22 cellular contexts compared by ENCODE assay signal in the genomic region with DNA sequence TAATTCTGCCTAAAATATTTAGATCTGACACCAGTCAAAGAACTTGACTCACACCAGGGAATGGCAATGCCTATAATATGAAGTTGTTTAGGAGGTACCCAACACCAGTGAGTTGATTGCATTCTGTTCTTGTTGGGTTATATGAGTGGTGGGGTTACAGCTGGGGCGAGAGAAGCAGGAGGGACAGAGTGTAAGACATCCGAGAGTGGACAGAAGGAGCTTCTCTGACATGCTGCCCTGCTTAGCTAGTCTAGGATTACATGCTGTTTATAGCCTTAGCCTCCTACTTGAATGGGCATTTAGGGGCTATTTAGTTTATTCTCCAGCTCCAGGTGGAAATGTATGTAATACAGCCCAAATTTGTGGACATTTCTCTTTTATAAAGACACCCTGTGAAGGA.
"Had no signal": no experiment of that assay in that cellular context is flagged by ENCODE, and none has a peak within 500 bp of the region (broad histone marks: within the 10 kb centered on the region; RNA-seq: fewer than 3 reads in every experiment).

No MANE protein-coding gene starts in this region.

- ATAC-seq: stimulated activated effector memory CD8-positive, alpha-beta T cell treated with anti-CD3 and anti-CD28 coated beads, Interleukin-12 subunit alpha, Interleukin-12 subunit beta, amount 100 ng/mL, for 72 hours; stimulated activated memory B cell treated with anti-CD40 and anti-IgM and Interleukin-4, amounts not matched to agents 10 μg/mL and 1 μg/mL and 100 μg/mL, for 72 hours; stimulated activated naive B cell treated with anti-CD40 and anti-IgM and Interleukin-4, amounts not matched to agents 10 μg/mL and 1 μg/mL and 100 μg/mL, for 72 hours; stimulated activated naive CD8-positive, alpha-beta T cell treated with anti-CD3 and anti-CD28 coated beads, Interleukin-15, amount 100 ng/mL, for 72 hours; stimulated activated naive CD8-positive, alpha-beta T cell treated with anti-CD3 and anti-CD28 coated beads, Interleukin-15, Interleukin-2, amounts not matched to agents 100 U/mL and 50 U/mL, for 24 hours; upper lobe of right lung had no signal

- DNase-seq: stimulated activated CD4-positive, alpha-beta T cell treated with anti-CD3 and anti-CD28 coated beads, Interleukin-2, amount 100 ng/mL, for 48 hours; stimulated activated CD4-positive, alpha-beta T cell treated with anti-CD3 and anti-CD28 coated beads, Interleukin-4, amount 100 ng/mL, for 1 hour; stimulated activated CD4-positive, alpha-beta T cell treated with anti-CD3 and anti-CD28 coated beads, Interleukin-4, amount 100 ng/mL, for 24 hours; stimulated activated CD4-positive, alpha-beta T cell treated with anti-CD3 and anti-CD28 coated beads, Interleukin-4, amount 100 ng/mL, for 4 hours; stimulated activated CD8-positive, alpha-beta memory T cell treated with anti-CD3 and anti-CD28 coated beads, Interleukin-4, amount 100 ng/mL, for 48 hours; stimulated activated naive B cell treated with anti-CD40 and anti-IgM and Interleukin-4, amounts not matched to agents 10 μg/mL and 1 μg/mL and 100 μg/mL, for 72 hours; stimulated activated naive CD4-positive, alpha-beta T cell; stimulated activated naive CD4-positive, alpha-beta T cell treated with Interleukin-2 at 50 U/mL for 16 hours; stimulated activated naive CD8-positive, alpha-beta T cell treated with anti-CD3 and anti-CD28 coated beads, Interleukin-15, amount 100 ng/mL, for 72 hours; stimulated activated naive CD8-positive, alpha-beta T cell treated with anti-CD3 and anti-CD28 coated beads, Interleukin-15, Interleukin-2, amounts not matched to agents 100 U/mL and 50 U/mL, for 24 hours; stomach; substantia nigra; testis; thyroid gland; tibial artery; transverse colon; trophoblast cell; upper lobe of left lung; upper lobe of right lung; uterus had no signal
